Comparison of ENCODE assay signal across 23 cellular contexts in the genomic region with DNA sequence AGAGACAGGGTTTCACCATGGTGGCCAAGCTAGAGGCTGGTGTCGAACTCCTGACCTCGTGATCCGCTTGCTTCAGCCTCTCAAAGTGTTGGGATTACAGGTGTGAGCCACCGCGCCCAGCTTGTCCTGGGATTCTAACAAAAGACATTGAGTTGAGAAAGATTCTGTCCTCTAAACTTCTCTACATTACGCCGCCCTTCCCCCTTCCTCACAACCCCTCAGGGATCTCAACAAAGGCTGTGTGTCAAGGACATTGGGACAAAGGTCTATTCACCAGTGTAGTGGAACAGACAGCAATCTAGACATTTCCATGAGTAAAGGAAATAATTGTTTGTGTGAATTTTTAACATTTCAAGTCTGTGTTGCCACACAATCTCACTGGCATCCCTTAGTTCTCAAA.
"Had no signal": no experiment of that assay in that cellular context is flagged by ENCODE, and none has a peak within 500 bp of the region (broad histone marks: within the 10 kb centered on the region; RNA-seq: fewer than 3 reads in every experiment).

No MANE protein-coding gene starts in this region.

- ATAC-seq: activated naive CD4-positive, alpha-beta T cell treated with anti-CD3 and anti-CD28 coated beads, Interleukin-2, amount 50 U/mL, for 72 hours; activated T-helper 17 cell treated with anti-CD3 and anti-CD28 coated beads, Interleukin-2, amount 50 U/mL, for 72 hours; esophagus mucosa; left cardiac atrium; naive thymus-derived CD4-positive, alpha-beta T cell had no signal

- H3K27ac ChIP-seq: breast epithelium, neural progenitor cell, transverse colon, uterus had no signal

- H3K36me3 ChIP-seq: breast epithelium, neural progenitor cell, transverse colon, uterus had no signal

- H3K27me3 ChIP-seq: breast epithelium, neural progenitor cell, transverse colon, uterus had no signal

- H3K4me3 ChIP-seq: breast epithelium, neural progenitor cell, transverse colon, uterus had no signal

- H3K27me3 Mint-ChIP-seq: activated T-cell treated with anti-CD3 and anti-CD28 coated beads, Interleukin-2, amount 50 U/mL, for 24 hours; activated T-helper 17 cell treated with anti-CD3 and anti-CD28 coated beads, Interleukin-2, amount 50 U/mL, for 72 hours; central memory CD8-positive, alpha-beta T cell; naive thymus-derived CD4-positive, alpha-beta T cell; stimulated activated naive CD8-positive, alpha-beta T cell treated with anti-CD3 and anti-CD28 coated beads, Interleukin-15, Interleukin-2, amounts not matched to agents 100 ng/mL and 50 ng/mL, for 24 hours had no signal

- H3K36me3 Mint-ChIP-seq: neural progenitor cell had no signal

- H3K4me3 Mint-ChIP-seq: activated T-cell treated with anti-CD3 and anti-CD28 coated beads, Interleukin-2, amount 50 U/mL, for 24 hours; activated T-helper 17 cell treated with anti-CD3 and anti-CD28 coated beads, Interleukin-2, amount 50 U/mL, for 72 hours; central memory CD8-positive, alpha-beta T cell; naive thymus-derived CD4-positive, alpha-beta T cell; neural progenitor cell; stimulated activated naive CD8-positive, alpha-beta T cell treated with anti-CD3 and anti-CD28 coated beads, Interleukin-15, Interleukin-2, amounts not matched to agents 100 ng/mL and 50 ng/mL, for 24 hours had no signal

- H3K4me1 ChIP-seq: breast epithelium, neural progenitor cell, uterus had no signal

- H3K4me1 Mint-ChIP-seq: activated T-helper 17 cell treated with anti-CD3 and anti-CD28 coated beads, Interleukin-2, amount 50 U/mL, for 72 hours; central memory CD8-positive, alpha-beta T cell; naive thymus-derived CD4-positive, alpha-beta T cell had no signal

- H3K9me3 ChIP-seq: uterus had no signal

- H3K9me3 Mint-ChIP-seq: activated T-cell treated with anti-CD3 and anti-CD28 coated beads, Interleukin-2, amount 50 U/mL, for 24 hours; central memory CD8-positive, alpha-beta T cell; neural progenitor cell had no signal

- FAIRE-seq: colon had no signal

- H3K27ac Mint-ChIP-seq: activated T-cell treated with anti-CD3 and anti-CD28 coated beads, Interleukin-2, amount 50 U/mL, for 24 hours; activated T-helper 17 cell treated with anti-CD3 and anti-CD28 coated beads, Interleukin-2, amount 50 U/mL, for 72 hours; naive thymus-derived CD4-positive, alpha-beta T cell; neural progenitor cell had no signal

- DNase-seq: activated CD4-positive, CD25-positive, alpha-beta regulatory T cell treated with anti-CD3 and anti-CD28 coated beads, Interleukin-2, amount 50 U/mL, for 72 hours; activated CD8-positive, alpha-beta memory T cell treated with anti-CD3 and anti-CD28 coated beads for 24 hours; activated CD8-positive, alpha-beta memory T cell treated with anti-CD3 and anti-CD28 coated beads, Interleukin-2, amount 50 U/mL, for 4 hours; activated T-cell treated with anti-CD3 and anti-CD28 coated beads, Interleukin-2, amount 50 U/mL, for 24 hours; amniotic stem cell; effector memory CD4-positive, alpha-beta T cell; foreskin melanocyte; islet precursor cell; left cardiac atrium; mesenchymal stem cell; naive thymus-derived CD4-positive, alpha-beta T cell; stimulated activated CD4-positive, alpha-beta T cell treated with anti-CD3 and anti-CD28 coated beads, Interleukin-12 subunit alpha, Interleukin-12 subunit beta, amount 100 ng/mL, for 4 hours; stimulated activated CD4-positive, alpha-beta T cell treated with anti-CD3 and anti-CD28 coated beads, Interleukin-4, amount 100 ng/mL, for 4 hours; transverse colon; uterus had no signal
